ENCODE assay signal across 12 cellular contexts in genomic region chr5:67983251-67983941, GRCh38.
A peak's percentile ranks its signal among the peaks of the same experiment; 100 is the strongest.
DNase-seq lines count a peak whose midpoint lies in the region; ATAC-seq, FAIRE-seq and TF ChIP-seq lines count a peak whose summit lies in the region.
"Had no signal": no experiment of that assay in that cellular context is flagged by ENCODE, and none has a peak within 500 bp of the region (broad histone marks: within the 10 kb centered on the region; RNA-seq: fewer than 3 reads in every experiment).

No MANE protein-coding gene starts in this region.

- peak; percentile 52 for ATAC-seq in left lung

- no peak overlapping the region for H3K4me3 Mint-ChIP-seq in astrocyte (ENCODE audit: unreplicated experiment)

- H3K36me3 ChIP-seq in BJ (ENCODE audit: control insufficient read depth, insufficient read depth, low read length), result no peaks in the 10 kb centered on the region
- no peaks in the 10 kb centered on the region for H3K36me3 ChIP-seq in astrocyte (ENCODE audit: insufficient read depth, low read length)
- no peaks in the 10 kb centered on the region for H3K36me3 ChIP-seq in left lung
- H3K36me3 ChIP-seq in ovary, result no peaks in the 10 kb centered on the region
- H3K36me3 ChIP-seq: spleen, upper lobe of left lung, WERI-Rb-1 had no signal

- DNase-seq in BJ (ENCODE audit: low read depth), result peak; percentile 82
- peak; percentile 15 for DNase-seq in Kasumi-1 (lab: John Stamatoyannopoulos, UW)
- peak; percentile 88 for DNase-seq in astrocyte (ENCODE audit: low read depth)
- no peak for DNase-seq in left lung
- no peak for DNase-seq in ovary
- DNase-seq in cerebellar nuclear complex (lab: John Stamatoyannopoulos, UW), result no peak
- no peak for DNase-seq in middle frontal gyrus (ENCODE audit: extremely low spot score, low spot score)
- no peak for DNase-seq in ureter (ENCODE audit: low spot score)
- DNase-seq: DMS153, spleen, upper lobe of left lung, WERI-Rb-1 had no signal

- H3K4me3 ChIP-seq in BJ (ENCODE audit: low read depth, low read length) (no peak overlapping the region), astrocyte (ENCODE audit: insufficient read depth, low read depth, low read length) (no peak overlapping the region), left lung (no peak overlapping the region), ovary (no peak overlapping the region)
- H3K4me3 ChIP-seq: spleen, upper lobe of left lung had no signal

- H3K4me1 ChIP-seq in astrocyte (ENCODE audit: insufficient read depth, low read length) (no peaks in the 10 kb centered on the region), left lung (peaks cover 0 to 6% of the 10 kb centered on the region in 2 donors), ovary (ENCODE audit: insufficient read depth) (no peaks in the 10 kb centered on the region)
- H3K4me1 ChIP-seq: spleen had no signal

- CTCF ChIA-PET in BJ (lab: Yijun Ruan, JAX), result interaction anchor here (0.5 to 1.2 kb wide), 2 partner anchors 65 to 734 kb away, joined by 3 read pairs; no protein-coding TSS in a partner anchor

- no peak overlapping the region for H2AFZ ChIP-seq in astrocyte (ENCODE audit: low read depth, low read length)

- no peaks in the 10 kb centered on the region for H3K36me3 Mint-ChIP-seq in astrocyte (ENCODE audit: low read depth, unreplicated experiment)

- no peaks in the 10 kb centered on the region for H3K27me3 ChIP-seq in BJ (ENCODE audit: control insufficient read depth, insufficient read depth, low read length)
- H3K27me3 ChIP-seq in astrocyte (ENCODE audit: insufficient read depth, low read length), result no peaks in the 10 kb centered on the region
- H3K27me3 ChIP-seq in left lung, result no peaks in the 10 kb centered on the region
- no peaks in the 10 kb centered on the region for H3K27me3 ChIP-seq in ovary
- H3K27me3 ChIP-seq: spleen, upper lobe of left lung had no signal

- no peaks in the 10 kb centered on the region for H3K79me2 ChIP-seq in astrocyte (ENCODE audit: insufficient read depth, low read length)

- H3K9ac ChIP-seq in astrocyte (ENCODE audit: low read length), result no peak overlapping the region

- no peak for TF ChIP-seq EP300 in ovary (IDR thresholded peaks at IDR 0.05)

- no peak overlapping the region for H3K4me2 ChIP-seq in astrocyte (ENCODE audit: low read length)

- 92 to 94% (median 94%) methylated on average over 4 of the region's 4 CpGs for WGBS in ovary, 3 donors

- no peaks in the 10 kb centered on the region for H3K27me3 Mint-ChIP-seq in astrocyte (ENCODE audit: low read depth, unreplicated experiment)

- H3K9me3 ChIP-seq in astrocyte (ENCODE audit: insufficient read depth, low read depth, low read length) (no peaks in the 10 kb centered on the region), left lung (no peaks in the 10 kb centered on the region), ovary (no peaks in the 10 kb centered on the region)
- H3K9me3 ChIP-seq: spleen, upper lobe of left lung had no signal

- TF ChIP-seq POLR2A in ovary (IDR thresholded peaks at IDR 0.05), result no peak

- no peak for TF ChIP-seq CTCF in BJ (IDR thresholded peaks at IDR 0.05; ENCODE audit: insufficient read depth, low read depth, low read length)
- TF ChIP-seq CTCF in astrocyte (IDR thresholded peaks at IDR 0.05; ENCODE audit: insufficient read depth, low read depth, low read length), result no peak
- no peak for TF ChIP-seq CTCF in left lung (IDR thresholded peaks at IDR 0.05)
- no peak for TF ChIP-seq CTCF in ovary (IDR thresholded peaks at IDR 0.05)

- no peak overlapping the region for H3K27ac ChIP-seq in astrocyte (ENCODE audit: low read depth, low read length)
- H3K27ac ChIP-seq in left lung, result no peak overlapping the region
- H3K27ac ChIP-seq in ovary, result no peak overlapping the region
- H3K27ac ChIP-seq: spleen, upper lobe of left lung, WERI-Rb-1 had no signal

- H4K20me1 ChIP-seq in astrocyte (ENCODE audit: insufficient read depth, low read length), result no peaks in the 10 kb centered on the region

- peak; percentile 29 for FAIRE-seq in astrocyte (lab: Jason Lieb, UNC)

- no peaks in the 10 kb centered on the region for H3K9me3 Mint-ChIP-seq in astrocyte (ENCODE audit: unreplicated experiment)

- POLR2A ChIA-PET in BJ (lab: Charles Lee), result no interaction called here

- peaks cover 14% of the 10 kb centered on the region for H3K4me1 Mint-ChIP-seq in astrocyte (ENCODE audit: low read depth, unreplicated experiment)

- peak overlapping the region; percentile 64 for H3K27ac Mint-ChIP-seq in astrocyte (ENCODE audit: unreplicated experiment)

- intact Hi-C loops in left lung (cut with DNase I) (no loop called here), ovary (cut with DNase I) (no loop called here)

Comparison
In these comparisons a context has a peak if more than half of its experiments do, and no peak if none do; other contexts are left out.
1. DNase-seq: peak in BJ (single experiment), Kasumi-1 (2 of 2) and astrocyte (single experiment); none in left lung (0 of 2), ovary (0 of 5), cerebellar nuclear complex (0 of 2), middle frontal gyrus (single experiment) and ureter (single experiment).